ENCODE assay signal across 9 cellular contexts in the genomic region with DNA sequence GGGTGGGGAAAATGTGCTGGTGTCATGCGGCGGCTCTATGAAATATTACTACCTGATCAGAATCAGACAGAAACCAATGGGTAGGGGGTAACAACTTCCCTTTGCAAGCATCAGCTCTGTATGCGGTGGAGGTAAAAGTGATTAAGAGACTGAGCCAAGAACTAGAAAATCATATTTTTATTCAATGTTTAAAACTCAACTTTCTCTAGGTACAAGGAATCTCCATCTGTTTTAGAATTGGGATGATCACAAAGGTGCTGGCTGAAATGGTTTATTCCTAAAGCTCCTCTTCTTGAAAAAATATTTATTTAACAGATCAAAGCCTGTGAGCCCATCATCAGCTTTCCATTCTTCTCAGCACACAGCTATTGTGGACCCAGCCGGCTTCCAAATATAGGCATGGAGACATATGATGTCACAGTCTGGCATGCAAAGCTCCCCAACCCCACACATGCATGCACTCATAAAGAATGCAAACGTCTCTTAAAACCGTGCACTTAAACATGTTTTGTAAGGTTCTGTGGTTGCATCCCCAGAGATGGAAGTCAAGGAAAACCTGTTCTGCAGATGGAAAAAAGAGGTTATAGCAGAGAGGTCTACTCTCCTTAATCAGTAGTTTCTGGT.
A peak's percentile ranks its signal among the peaks of the same experiment; 100 is the strongest.
DNase-seq lines count a peak whose midpoint lies in the region; ATAC-seq, FAIRE-seq and TF ChIP-seq lines count a peak whose summit lies in the region.
"Had no signal": no experiment of that assay in that cellular context is flagged by ENCODE, and none has a peak within 500 bp of the region (broad histone marks: within the 10 kb centered on the region; RNA-seq: fewer than 3 reads in every experiment).

No MANE protein-coding gene starts in this region.

- H3K4me3 Mint-ChIP-seq in MCF 10A (ENCODE audit: unreplicated experiment) = no peak overlapping the region
- no peak overlapping the region for H3K4me3 Mint-ChIP-seq in CD4-positive, alpha-beta memory T cell

- intact Hi-C loops in MCF 10A (cut with micrococcal nuclease) (no loop called here), breast epithelium (cut with DNase I; ENCODE audit: low total_unique reads) (no loop called here)
- intact Hi-C loops in CD4-positive, alpha-beta memory T cell (cut with micrococcal nuclease) = no loop called here

- peaks cover 5% of the 10 kb centered on the region for H3K36me3 Mint-ChIP-seq in MCF 10A (ENCODE audit: insufficient read depth, unreplicated experiment)
- H3K36me3 Mint-ChIP-seq in CD4-positive, alpha-beta memory T cell = no peaks in the 10 kb centered on the region

- H3K27ac Mint-ChIP-seq in MCF 10A (ENCODE audit: low read depth, unreplicated experiment) = no peak overlapping the region
- H3K27ac Mint-ChIP-seq in CD4-positive, alpha-beta memory T cell = no peak overlapping the region

- H3K9me3 ChIP-seq in breast epithelium (peaks cover 10 to 11% of the 10 kb centered on the region in 2 donors), RWPE2 (ENCODE audit: severe bottlenecking) (no peaks in the 10 kb centered on the region)
- no peaks in the 10 kb centered on the region for H3K9me3 ChIP-seq in CD4-positive, alpha-beta memory T cell (ENCODE audit: control insufficient read depth in 1 of 2, low read length in 2 of 2)

- H3K27ac ChIP-seq in breast epithelium = no peak overlapping the region
- peak overlapping the region; percentile 85 for H3K27ac ChIP-seq in RWPE2 (ENCODE audit: poor library complexity, severe bottlenecking)
- no peak overlapping the region for H3K27ac ChIP-seq in CD4-positive, alpha-beta memory T cell (ENCODE audit: low read depth, low read length)

- no peaks in the 10 kb centered on the region for H3K27me3 ChIP-seq in breast epithelium
- H3K27me3 ChIP-seq in RWPE2 (ENCODE audit: insufficient read depth, poor library complexity, severe bottlenecking) = no peaks in the 10 kb centered on the region
- H3K27me3 ChIP-seq in CD4-positive, alpha-beta memory T cell (ENCODE audit: insufficient read depth, low read length) = no peaks in the 10 kb centered on the region

- no peaks in the 10 kb centered on the region for H3K9me3 Mint-ChIP-seq in MCF 10A (ENCODE audit: unreplicated experiment)
- H3K9me3 Mint-ChIP-seq in CD4-positive, alpha-beta memory T cell = peaks cover 0 to 5% (median 4%) of the 10 kb centered on the region in 8 donors

- FAIRE-seq in urothelium cell line (lab: Jason Lieb, UNC) = no peak

- DNase-seq in MCF 10A (ENCODE audit: unreplicated experiment) (peak; percentile 62), breast epithelium (ENCODE audit: low spot score in 2 of 2) (no peak), RWPE2 (ENCODE audit: low spot score) (peak; percentile 80), foreskin fibroblast (peak; percentile 93 to 96), urothelium cell line (ENCODE audit: low spot score) (peak; percentile 66), NCI-H1048 (lab: John Stamatoyannopoulos, UW) (no peak)
- DNase-seq in CD4-positive, alpha-beta memory T cell = no peak
- DNase-seq: C1 segment of cervical spinal cord had no signal

- H3K4me1 Mint-ChIP-seq in MCF 10A (ENCODE audit: insufficient read depth, unreplicated experiment) = peaks cover 30% of the 10 kb centered on the region
- H3K4me1 Mint-ChIP-seq in CD4-positive, alpha-beta memory T cell = no peaks in the 10 kb centered on the region

- CTCF ChIA-PET in MCF 10A (lab: Yijun Ruan, JAX) = interaction anchor here (0.6 to 0.9 kb wide), 2 partner anchors 8 to 544 kb away, joined by 3 read pairs; no protein-coding TSS in a partner anchor
- CTCF ChIA-PET in CD4-positive, alpha-beta memory T cell (lab: Charles Lee; ENCODE audit: partially characterized antibody) = no interaction called here

- POLR2A ChIA-PET in MCF 10A (lab: Yijun Ruan, JAX) = interaction anchor here (0.6 to 1.6 kb wide), 7 partner anchors 9 to 1586 kb away, joined by 3 to 5 read pairs (median 3); no protein-coding TSS in a partner anchor
- POLR2A ChIA-PET in CD4-positive, alpha-beta memory T cell (lab: Charles Lee; ENCODE audit: partially characterized antibody) = no interaction called here

- no TSS peak for BruUV-seq in MCF 10A (replicated peaks; lab: Mats Ljungman, UMichigan)

- TF ChIP-seq POLR2A in breast epithelium (IDR thresholded peaks at IDR 0.05) = no peak

- H3K4me3 ChIP-seq in breast epithelium = no peak overlapping the region
- no peak overlapping the region for H3K4me3 ChIP-seq in RWPE2 (ENCODE audit: severe bottlenecking)
- H3K4me3 ChIP-seq in foreskin fibroblast (ENCODE audit: low read depth in 1 of 2, low read length in 2 of 2) = no peak overlapping the region
- no peak overlapping the region for H3K4me3 ChIP-seq in CD4-positive, alpha-beta memory T cell (ENCODE audit: low read length in 2 of 2)

- no peaks in the 10 kb centered on the region for H3K4me1 ChIP-seq in breast epithelium
- H3K4me1 ChIP-seq in RWPE2 (ENCODE audit: insufficient read depth, poor library complexity, severe bottlenecking) = peaks cover 29% of the 10 kb centered on the region
- H3K4me1 ChIP-seq in CD4-positive, alpha-beta memory T cell (ENCODE audit: insufficient read depth, low read length) = no peaks in the 10 kb centered on the region

- H3K27me3 Mint-ChIP-seq in MCF 10A (ENCODE audit: insufficient read depth, unreplicated experiment) = no peaks in the 10 kb centered on the region
- peaks cover 3% of the 10 kb centered on the region in 2 donors for H3K27me3 Mint-ChIP-seq in CD4-positive, alpha-beta memory T cell

- TF ChIP-seq CTCF in MCF 10A (IDR thresholded peaks at IDR 0.05; ENCODE audit: unreplicated experiment) = no peak
- TF ChIP-seq CTCF in breast epithelium (IDR thresholded peaks at IDR 0.05) = no peak
- no peak for TF ChIP-seq CTCF in RWPE2 (IDR thresholded peaks at IDR 0.05; ENCODE audit: poor library complexity, severe bottlenecking)
- TF ChIP-seq CTCF in foreskin fibroblast (IDR thresholded peaks at IDR 0.05; ENCODE audit: low read depth, low read length) = no peak

- H3K36me3 ChIP-seq in breast epithelium (no peaks in the 10 kb centered on the region), RWPE2 (ENCODE audit: low read depth) (no peaks in the 10 kb centered on the region)
- no peaks in the 10 kb centered on the region for H3K36me3 ChIP-seq in CD4-positive, alpha-beta memory T cell (ENCODE audit: insufficient read depth, low read length)

- peak; percentile 89 for ATAC-seq in RWPE2 (ENCODE audit: low read depth)
- no peak for ATAC-seq in GM21526 (IDR thresholded peaks at IDR 0.05; ENCODE audit: low FRiP score, unreplicated experiment)

Comparison
In these comparisons a context has a peak if more than half of its experiments do, and no peak if none do; other contexts are left out.
1. DNase-seq: peak in MCF 10A (single experiment), RWPE2 (single experiment), foreskin fibroblast (2 of 2) and urothelium cell line (single experiment); none in breast epithelium (0 of 2), CD4-positive, alpha-beta memory T cell (0 of 5) and NCI-H1048 (single experiment).